In the genomic region with DNA sequence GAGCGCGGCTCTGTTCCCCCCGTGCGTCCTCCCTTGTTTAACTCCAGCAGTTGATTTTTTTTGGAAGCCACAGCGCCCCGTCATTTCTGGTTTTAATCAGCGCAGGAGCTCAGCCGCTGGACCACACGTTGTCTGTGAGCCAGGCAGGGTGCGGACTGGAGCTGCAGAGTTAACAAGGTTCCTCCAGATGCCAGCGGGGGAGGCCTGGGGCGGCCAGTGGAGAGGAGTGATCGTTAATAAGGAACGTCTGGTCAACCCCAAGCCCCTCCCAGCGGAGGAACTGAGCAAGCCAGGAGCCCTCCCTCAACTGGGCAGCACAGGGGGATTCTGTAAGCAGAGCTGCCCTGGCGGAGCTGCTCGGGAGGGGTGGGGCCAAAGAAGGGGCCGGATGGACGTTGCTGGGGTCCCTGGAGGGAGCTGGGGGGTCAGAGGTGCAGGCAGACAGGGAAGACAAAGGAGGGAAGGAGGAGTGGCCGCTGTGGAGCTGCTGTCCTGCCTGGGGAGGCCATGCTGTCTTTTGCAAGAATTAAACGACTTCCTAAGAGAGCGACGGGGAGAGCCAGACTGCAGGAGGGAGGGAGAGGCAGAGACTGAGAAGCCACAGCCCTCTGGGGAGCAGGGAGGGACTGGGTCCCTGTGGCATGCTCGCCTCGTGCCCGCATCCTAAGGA, we compare ENCODE assay signal across 9 cellular contexts.
DNase-seq lines count a peak whose midpoint lies in the region; ATAC-seq and TF ChIP-seq lines count a peak whose summit lies in the region.
"Had no signal": no experiment of that assay in that cellular context is flagged by ENCODE, and none has a peak within 500 bp of the region (broad histone marks: within the 10 kb centered on the region; RNA-seq: fewer than 3 reads in every experiment).

No MANE protein-coding gene starts in this region.

- ATAC-seq in SK-N-SH treated with all-trans-retinoic acid at 6 μM for 48 hours (peak; percentile 73), GM18907 (IDR thresholded peaks at IDR 0.05; ENCODE audit: unreplicated experiment) (no peak)

- H3K4me3 ChIP-seq in ectodermal cell (ENCODE audit: insufficient read depth, low read depth, low read length) (no peak overlapping the region), stomach smooth muscle (ENCODE audit: low read length in 2 of 2) (peak overlapping the region; percentile 58 to 66)

- H3K27me3 ChIP-seq in ectodermal cell (ENCODE audit: control insufficient read depth, insufficient read depth, low read length, poor library complexity, severe bottlenecking) (no peaks in the 10 kb centered on the region), stomach smooth muscle (ENCODE audit: control insufficient read depth in 1 of 2, insufficient read depth in 2 of 2, low read length in 2 of 2) (no peaks in the 10 kb centered on the region)

- DNase-seq in left kidney (ENCODE audit: low read depth, low spot score) (peak; percentile 94), NCI-H1694 (lab: John Stamatoyannopoulos, UW) (no peak)
- DNase-seq in effector CD4-positive, alpha-beta T cell = no peak
- DNase-seq: central memory CD4-positive, alpha-beta T cell had no signal

- WGBS in ectodermal cell, 2 experiments = 31% methylated on average over 26 of the region's 26 CpGs

- H3K9ac ChIP-seq in stomach smooth muscle (ENCODE audit: low read length in 2 of 2) = no peak overlapping the region
- H3K9ac ChIP-seq: KMS-11 had no signal

- H3K9me3 ChIP-seq in ectodermal cell (ENCODE audit: control insufficient read depth, low read length) = no peaks in the 10 kb centered on the region
- H3K9me3 ChIP-seq in stomach smooth muscle (ENCODE audit: control insufficient read depth in 2 of 2, low read length in 2 of 2) = no peaks in the 10 kb centered on the region

- no peaks in the 10 kb centered on the region for H3K36me3 ChIP-seq in ectodermal cell (ENCODE audit: control insufficient read depth, insufficient read depth, low read length)
- no peaks in the 10 kb centered on the region for H3K36me3 ChIP-seq in stomach smooth muscle (ENCODE audit: control insufficient read depth in 2 of 2, insufficient read depth in 2 of 2, low read length in 2 of 2)

- H3K27ac ChIP-seq in ectodermal cell (ENCODE audit: insufficient read depth, low read depth, low read length, poor library complexity, severe bottlenecking) = peak overlapping the region; percentile 11
- no peak overlapping the region for H3K27ac ChIP-seq in stomach smooth muscle (ENCODE audit: low read length)
- H3K27ac ChIP-seq: KMS-11 had no signal

- H3K4me1 ChIP-seq in ectodermal cell (ENCODE audit: control insufficient read depth, insufficient read depth, low read length) (peaks cover 23% of the 10 kb centered on the region), stomach smooth muscle (ENCODE audit: control insufficient read depth, insufficient read depth, low read length) (peaks cover 13% of the 10 kb centered on the region)

TF ChIP-seq in SK-N-SH treated with all-trans-retinoic acid at 6 μM for 48 hours, 23 proteins besides CTCF, POLR2A, EP300 and RAD21:
- TF ChIP-seq SNAI2 (CRISPR knock-in tag; IDR thresholded peaks at IDR 0.05) (0 out of 2 replicates have a peak, but pooled peaks have one; percentile 20), ZFP30 (CRISPR knock-in tag; IDR thresholded peaks at IDR 0.05) (0 out of 2 replicates have a peak, but pooled peaks have one; percentile 13), ARNTL (CRISPR knock-in tag; IDR thresholded peaks at IDR 0.05; ENCODE audit: borderline replicate concordance, low read depth) (0 out of 2 replicates have a peak, but pooled peaks have one; percentile 32), ZNF8 (CRISPR knock-in tag; IDR thresholded peaks at IDR 0.05) (0 out of 2 replicates have a peak, but pooled peaks have one; percentile 42), ZNF70 (CRISPR knock-in tag; IDR thresholded peaks at IDR 0.05) (no peak; the same call in 1 of the 2 replicates), ZNF565 (CRISPR knock-in tag; conservative IDR thresholded peaks at IDR 0.05; ENCODE audit: low read depth) (no peak), ZFP3 (CRISPR knock-in tag; IDR thresholded peaks at IDR 0.05) (no peak), TCF4 (CRISPR knock-in tag; IDR thresholded peaks at IDR 0.05; ENCODE audit: borderline replicate concordance) (peak; percentile 94), PPARA (CRISPR knock-in tag; IDR thresholded peaks at IDR 0.05; ENCODE audit: borderline replicate concordance) (no peak), ESRRG (CRISPR knock-in tag; IDR thresholded peaks at IDR 0.05) (no peak), RARB (CRISPR knock-in tag; IDR thresholded peaks at IDR 0.05) (no peak)
- TF ChIP-seq, protein P1, sequence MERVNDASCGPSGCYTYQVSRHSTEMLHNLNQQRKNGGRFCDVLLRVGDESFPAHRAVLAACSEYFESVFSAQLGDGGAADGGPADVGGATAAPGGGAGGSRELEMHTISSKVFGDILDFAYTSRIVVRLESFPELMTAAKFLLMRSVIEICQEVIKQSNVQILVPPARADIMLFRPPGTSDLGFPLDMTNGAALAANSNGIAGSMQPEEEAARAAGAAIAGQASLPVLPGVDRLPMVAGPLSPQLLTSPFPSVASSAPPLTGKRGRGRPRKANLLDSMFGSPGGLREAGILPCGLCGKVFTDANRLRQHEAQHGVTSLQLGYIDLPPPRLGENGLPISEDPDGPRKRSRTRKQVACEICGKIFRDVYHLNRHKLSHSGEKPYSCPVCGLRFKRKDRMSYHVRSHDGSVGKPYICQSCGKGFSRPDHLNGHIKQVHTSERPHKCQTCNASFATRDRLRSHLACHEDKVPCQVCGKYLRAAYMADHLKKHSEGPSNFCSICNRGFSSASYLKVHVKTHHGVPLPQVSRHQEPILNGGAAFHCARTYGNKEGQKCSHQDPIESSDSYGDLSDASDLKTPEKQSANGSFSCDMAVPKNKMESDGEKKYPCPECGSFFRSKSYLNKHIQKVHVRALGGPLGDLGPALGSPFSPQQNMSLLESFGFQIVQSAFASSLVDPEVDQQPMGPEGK (CRISPR knock-in tag; IDR thresholded peaks at IDR 0.05; ENCODE audit: borderline replicate concordance) = peak; percentile 58; the same call in 1 of the 2 replicates
- TF ChIP-seq, protein P2, sequence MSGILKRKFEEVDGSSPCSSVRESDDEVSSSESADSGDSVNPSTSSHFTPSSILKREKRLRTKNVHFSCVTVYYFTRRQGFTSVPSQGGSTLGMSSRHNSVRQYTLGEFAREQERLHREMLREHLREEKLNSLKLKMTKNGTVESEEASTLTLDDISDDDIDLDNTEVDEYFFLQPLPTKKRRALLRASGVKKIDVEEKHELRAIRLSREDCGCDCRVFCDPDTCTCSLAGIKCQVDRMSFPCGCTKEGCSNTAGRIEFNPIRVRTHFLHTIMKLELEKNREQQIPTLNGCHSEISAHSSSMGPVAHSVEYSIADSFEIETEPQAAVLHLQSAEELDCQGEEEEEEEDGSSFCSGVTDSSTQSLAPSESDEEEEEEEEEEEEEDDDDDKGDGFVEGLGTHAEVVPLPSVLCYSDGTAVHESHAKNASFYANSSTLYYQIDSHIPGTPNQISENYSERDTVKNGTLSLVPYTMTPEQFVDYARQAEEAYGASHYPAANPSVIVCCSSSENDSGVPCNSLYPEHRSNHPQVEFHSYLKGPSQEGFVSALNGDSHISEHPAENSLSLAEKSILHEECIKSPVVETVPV (CRISPR knock-in tag; IDR thresholded peaks at IDR 0.05) = no peak
